ENCODE assay signal across 9 cellular contexts in the genomic region with DNA sequence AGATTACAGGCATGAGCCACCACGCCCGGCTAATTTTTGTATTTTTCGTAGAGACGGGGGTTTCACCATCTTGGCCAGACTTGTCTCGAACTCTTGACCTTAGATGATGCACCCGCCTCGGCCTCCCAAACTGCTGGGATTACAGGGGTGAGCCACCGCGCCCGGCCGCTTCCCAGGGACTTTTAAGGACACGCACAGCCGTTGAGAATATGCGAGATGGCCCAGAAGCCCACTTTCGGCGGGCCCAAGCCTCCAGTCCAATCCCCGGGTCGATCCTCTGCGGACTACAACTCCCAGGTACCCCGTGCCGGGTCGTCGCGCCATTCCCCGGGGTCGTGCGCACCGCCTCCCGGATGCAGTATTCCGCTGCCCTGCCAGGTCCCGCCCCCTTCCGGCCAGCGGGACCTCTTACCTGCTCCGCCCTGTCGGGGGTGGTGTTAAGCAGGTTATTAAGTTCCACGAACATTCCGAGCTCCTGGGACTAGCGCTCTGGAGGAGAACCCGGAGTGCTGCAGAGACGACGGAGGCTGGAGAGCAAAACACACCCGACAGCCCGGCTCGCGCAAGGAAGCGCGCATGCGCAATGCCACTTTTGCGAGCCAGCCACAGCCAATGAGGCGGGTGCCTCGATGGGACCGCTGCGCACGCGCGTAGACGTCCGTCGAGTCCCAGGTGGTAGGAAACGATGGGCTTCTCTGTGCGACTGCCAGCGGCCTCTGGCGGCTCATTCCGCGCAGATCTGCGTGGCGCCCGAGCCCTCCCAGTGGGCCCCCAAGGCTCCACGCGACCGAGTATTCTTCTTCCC. TPM values are rescaled to one million over a fixed set of nuclear protein-coding genes. Genes with fewer than 3 reads are reported as not detected.
DNase-seq lines count a peak whose midpoint lies in the region; ATAC-seq, FAIRE-seq and TF ChIP-seq lines count a peak whose summit lies in the region.
"Had no signal": no experiment of that assay in that cellular context is flagged by ENCODE, and none has a peak within 500 bp of the region (broad histone marks: within the 10 kb centered on the region; RNA-seq: fewer than 3 reads in every experiment).

A gene with protein sequence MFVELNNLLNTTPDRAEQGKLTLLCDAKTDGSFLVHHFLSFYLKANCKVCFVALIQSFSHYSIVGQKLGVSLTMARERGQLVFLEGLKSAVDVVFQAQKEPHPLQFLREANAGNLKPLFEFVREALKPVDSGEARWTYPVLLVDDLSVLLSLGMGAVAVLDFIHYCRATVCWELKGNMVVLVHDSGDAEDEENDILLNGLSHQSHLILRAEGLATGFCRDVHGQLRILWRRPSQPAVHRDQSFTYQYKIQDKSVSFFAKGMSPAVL (minus strand): TSS at position 588 of the 805 bp plus-strand sequence. CDS start 122 bp downstream, at position 466.

- CTCF ChIA-PET in mammary epithelial cell (lab: Charles Lee; ENCODE audit: low non-redundant PET), result no interaction called here

- H3K79me2 ChIP-seq in mammary epithelial cell (ENCODE audit: insufficient read depth, low read length), result peaks cover 32% of the 10 kb centered on the region

- H3K36me3 ChIP-seq in WERI-Rb-1, result peaks cover 32% of the 10 kb centered on the region
- peaks cover 6% of the 10 kb centered on the region for H3K36me3 ChIP-seq in mammary epithelial cell (ENCODE audit: insufficient read depth, low read length)
- peaks cover 31% of the 10 kb centered on the region for H3K36me3 ChIP-seq in iPS-20b (ENCODE audit: insufficient read depth, low read depth, low read length)
- peaks cover 0 to 4% of the 10 kb centered on the region in 2 donors for H3K36me3 ChIP-seq in small intestine (ENCODE audit: control insufficient read depth in 2 of 2, insufficient read depth in 2 of 2, low read length in 2 of 2)

- peak within 1 kb of the TSS; percentile 79 for H3K4me2 ChIP-seq in mammary epithelial cell (ENCODE audit: insufficient read depth, low read depth, low read length)

- intact Hi-C loops in mammary epithelial cell (cut with micrococcal nuclease), result loop anchor here (1.0 to 2.0 kb wide), 3 partner anchors 39 to 92 kb away; partner anchors contain the start of gene SCAP

- DNase-seq in AG08396 (ENCODE audit: low spot score), result peak; percentile 95
- DNase-seq in NCI-H2227 (lab: John Stamatoyannopoulos, UW; ENCODE audit: unreplicated experiment), result peak; percentile 96
- DNase-seq in WERI-Rb-1, result peak; percentile 97
- DNase-seq in mammary epithelial cell, result peak; percentile 93
- peak; percentile 96 for DNase-seq in small intestine

- peaks cover 4% of the 10 kb centered on the region for H3K4me1 ChIP-seq in mammary epithelial cell (ENCODE audit: insufficient read depth, low read length)
- H3K4me1 ChIP-seq in iPS-20b (ENCODE audit: insufficient read depth, low read length), result no peaks in the 10 kb centered on the region
- H3K4me1 ChIP-seq in small intestine (ENCODE audit: control insufficient read depth in 2 of 2, insufficient read depth in 1 of 2, low read depth in 1 of 2, low read length in 1 of 2), result peaks cover 0 to 2% of the 10 kb centered on the region in 2 donors

- in situ Hi-C loops in mammary epithelial cell (cut with MboI; ENCODE audit: low sequenced_read_pairs in 2 of 2), result loop anchor here in 1 of 2 donors (10.0 kb wide), 1 partner anchor 271 kb away; the partner anchor contains the start of gene SMARCC1

- ATAC-seq in GM18907 (IDR thresholded peaks at IDR 0.05; ENCODE audit: unreplicated experiment), result peak; percentile 93
- ATAC-seq in HG03159 (IDR thresholded peaks at IDR 0.05; ENCODE audit: unreplicated experiment), result peak; percentile 93

- H3K27me3 ChIP-seq in WERI-Rb-1 (ENCODE audit: insufficient read depth, low read depth, severe bottlenecking) (no peaks in the 10 kb centered on the region), mammary epithelial cell (ENCODE audit: insufficient read depth, low read length) (no peaks in the 10 kb centered on the region), iPS-20b (ENCODE audit: insufficient read depth, low read length) (no peaks in the 10 kb centered on the region), small intestine (ENCODE audit: control insufficient read depth in 2 of 2, insufficient read depth in 2 of 2, low read length in 2 of 2) (no peaks in the 10 kb centered on the region)

- H3K9ac ChIP-seq in mammary epithelial cell (ENCODE audit: insufficient read depth, low read length) (peak within 1 kb of the TSS; percentile 81), iPS-20b (ENCODE audit: low read depth, low read length) (peak within 1 kb of the TSS; percentile 95)

- H3K4me3 ChIP-seq in WERI-Rb-1 (ENCODE audit: low read depth, low read length) (peak within 1 kb of the TSS; percentile 86), mammary epithelial cell (replicated peaks in 1 of 3; ENCODE audit: insufficient read depth in 1 of 3, low read depth in 2 of 3, low read length in 3 of 3) (peak within 1 kb of the TSS; percentile 85 to 91 (median 85)), iPS-20b (ENCODE audit: low read length) (peak within 1 kb of the TSS; percentile 95), small intestine (ENCODE audit: low read depth in 1 of 2, low read length in 2 of 2) (peak within 1 kb of the TSS; percentile 30 to 46)

- dilution Hi-C loops in mammary epithelial cell (cut with HindIII; ENCODE audit: low sequenced_read_pairs), result loop anchor here (5.0 kb wide), 1 partner anchor 41 kb away; no protein-coding TSS in a partner anchor

- H4K20me1 ChIP-seq in mammary epithelial cell (ENCODE audit: insufficient read depth, low read length), result no peaks in the 10 kb centered on the region

- WGBS in mammary epithelial cell (ENCODE audit: low coverage, missing lambda C conversion rate), result 2% methylated on average over 31 of the region's 71 CpGs
- WGBS in small intestine, 3 donors, result 0% methylated on average over 68 to 71 of the region's 71 CpGs

- BruUV-seq in mammary epithelial cell (replicated peaks; lab: Mats Ljungman, UMichigan), result TSS peak; percentile 89

- peak within 1 kb of the TSS; percentile 98 for H3K27ac ChIP-seq in WERI-Rb-1
- H3K27ac ChIP-seq in mammary epithelial cell (ENCODE audit: insufficient read depth, low read depth, low read length), result peak within 1 kb of the TSS; percentile 69
- H3K27ac ChIP-seq in iPS-20b (ENCODE audit: low read length), result peak within 1 kb of the TSS; percentile 98
- H3K27ac ChIP-seq in small intestine (ENCODE audit: low read depth in 1 of 2, low read length in 1 of 2), result peak within 1 kb of the TSS; percentile 61 to 91

- H3K9me3 ChIP-seq in WERI-Rb-1 (ENCODE audit: severe bottlenecking) (no peaks in the 10 kb centered on the region), mammary epithelial cell (replicated peaks; ENCODE audit: insufficient read depth, low read length) (no peaks in the 10 kb centered on the region), iPS-20b (ENCODE audit: insufficient read depth, low read depth, low read length) (no peaks in the 10 kb centered on the region), small intestine (ENCODE audit: control insufficient read depth, low read depth) (no peaks in the 10 kb centered on the region)

- no peak for FAIRE-seq in small intestine (lab: Jason Lieb, UNC)
- FAIRE-seq: islet of Langerhans had no signal

- TF ChIP-seq CTCF in WERI-Rb-1 (IDR thresholded peaks at IDR 0.05; ENCODE audit: low read depth, low read length) (peak; percentile 90), mammary epithelial cell (conservative IDR thresholded peaks at IDR 0.05 in 1 of 2, IDR thresholded peaks at IDR 0.05 in 1 of 2; ENCODE audit: extremely low read depth in 1 of 2, insufficient read depth in 1 of 2, low read depth in 1 of 2, low read length in 2 of 2) (peak; percentile 15 to 53)

- H2AFZ ChIP-seq in mammary epithelial cell (ENCODE audit: low read depth, low read length), result peak within 1 kb of the TSS; percentile 99

RNA-seq across cellular contexts. Expression of the gene that starts here (rescaled TPM):
- 10 to 100 TPM; 22.3 to 38.2 TPM for total RNA-seq in mammary epithelial cell
- 68.1 TPM for polyA plus RNA-seq in mammary epithelial cell
- 70.4 TPM for polyA minus RNA-seq in mammary epithelial cell
- polyA plus RNA-seq in small intestine, result 10 to 100 TPM; 28.9 to 35.3 (median 30.9) TPM

Comparison
In these comparisons a context has a peak if more than half of its experiments do, and no peak if none do; other contexts are left out.
1. Peak in every context shown above with its lines: DNase-seq, ATAC-seq, H3K4me3 ChIP-seq and H3K27ac ChIP-seq.
2. H3K4me3 ChIP-seq: peak in every context shown above with its lines; median percentile 95 in iPS-20b; 86 in WERI-Rb-1; 85 in mammary epithelial cell; 38 in small intestine.